ENCODE assay signal across 8 cellular contexts in genomic region chr3:143135150-143135549, GRCh38. TPM values are rescaled to one million over a fixed set of nuclear protein-coding genes. Genes with fewer than 3 reads are reported as not detected.
DNase-seq lines count a peak whose midpoint lies in the region; ATAC-seq and TF ChIP-seq lines count a peak whose summit lies in the region.

No MANE protein-coding gene starts in this region.

- DNase-seq in AML-193 (lab: John Stamatoyannopoulos, UW) (peak; percentile 94 to 96), Kasumi-1 (lab: John Stamatoyannopoulos, UW) (peak; percentile 90), WTC11 (ENCODE audit: low spot score) (no peak), islet precursor cell (peak; percentile 67), glutamatergic neuron (no peak), ecto neural progenitor cell (ENCODE audit: low spot score) (no peak)

- H3K27ac Mint-ChIP-seq in WTC11 (no peak overlapping the region), glutamatergic neuron (ENCODE audit: unreplicated experiment) (no peak overlapping the region)

- H3K9me3 Mint-ChIP-seq in WTC11 (peaks cover 2% of the 10 kb centered on the region), glutamatergic neuron (ENCODE audit: unreplicated experiment) (no peaks in the 10 kb centered on the region)

- H3K4me1 Mint-ChIP-seq in WTC11 (peaks cover 17% of the 10 kb centered on the region), glutamatergic neuron (ENCODE audit: low read depth, unreplicated experiment) (peaks cover 9% of the 10 kb centered on the region)

- ATAC-seq in WTC11 (peak; percentile 33), GM21390 (IDR thresholded peaks at IDR 0.05; ENCODE audit: unreplicated experiment) (no peak), GM21381 (IDR thresholded peaks at IDR 0.05; ENCODE audit: unreplicated experiment) (no peak)

- H3K4me3 Mint-ChIP-seq in WTC11 (no peak overlapping the region), glutamatergic neuron (ENCODE audit: unreplicated experiment) (no peak overlapping the region)

- TF ChIP-seq CTCF in WTC11 (IDR thresholded peaks at IDR 0.05) (no peak), glutamatergic neuron (IDR thresholded peaks at IDR 0.05; ENCODE audit: partially characterized antibody, unreplicated experiment) (no peak)

- no peaks in the 10 kb centered on the region for H3K36me3 Mint-ChIP-seq in WTC11
- H3K36me3 Mint-ChIP-seq in glutamatergic neuron (ENCODE audit: unreplicated experiment): no peaks in the 10 kb centered on the region

- H3K27me3 Mint-ChIP-seq in WTC11 (ENCODE audit: low read depth) (no peaks in the 10 kb centered on the region), glutamatergic neuron (ENCODE audit: unreplicated experiment) (peaks cover 7% of the 10 kb centered on the region)

- POLR2A ChIA-PET in WTC11 (lab: Charles Lee): interaction anchor here (0.9 kb wide), 1 partner anchor 14 kb away, joined by 3 read pairs; no protein-coding TSS in a partner anchor

- CTCF ChIA-PET in WTC11 (lab: Charles Lee): interaction anchor here (1.8 kb wide), 1 partner anchor 11 kb away, joined by 4 read pairs; no protein-coding TSS in a partner anchor

TF ChIP-seq in WTC11, 78 proteins besides CTCF, POLR2A, EP300 and RAD21:
- TF ChIP-seq ERG (CRISPR knock-in tag; IDR thresholded peaks at IDR 0.05): no peak
- TF ChIP-seq ELF4 (CRISPR knock-in tag; IDR thresholded peaks at IDR 0.05; ENCODE audit: low read depth): no peak
- TF ChIP-seq STAT6 (CRISPR knock-in tag; conservative IDR thresholded peaks at IDR 0.05; ENCODE audit: low read depth): no peak
- no peak for TF ChIP-seq ZNF512 (CRISPR knock-in tag; IDR thresholded peaks at IDR 0.05; ENCODE audit: borderline replicate concordance)
- no peak for TF ChIP-seq ZNF219 (CRISPR knock-in tag; IDR thresholded peaks at IDR 0.05; ENCODE audit: borderline replicate concordance)
- no peak for TF ChIP-seq PRDM15 (CRISPR knock-in tag; IDR thresholded peaks at IDR 0.05)
- TF ChIP-seq ZNF121 (CRISPR knock-in tag; IDR thresholded peaks at IDR 0.05): no peak
- no peak for TF ChIP-seq CREB1 (CRISPR knock-in tag; IDR thresholded peaks at IDR 0.05)
- TF ChIP-seq ATF2 (CRISPR knock-in tag; IDR thresholded peaks at IDR 0.05; ENCODE audit: borderline replicate concordance, low read depth): no peak
- no peak for TF ChIP-seq OVOL2 (CRISPR knock-in tag; IDR thresholded peaks at IDR 0.05; ENCODE audit: borderline replicate concordance)
- TF ChIP-seq FOXP1 (CRISPR knock-in tag; IDR thresholded peaks at IDR 0.05; ENCODE audit: borderline replicate concordance): no peak
- no peak for TF ChIP-seq MAX (CRISPR knock-in tag; IDR thresholded peaks at IDR 0.05)
- no peak for TF ChIP-seq SMAD3 (CRISPR knock-in tag; IDR thresholded peaks at IDR 0.05; ENCODE audit: borderline replicate concordance)
- no peak for TF ChIP-seq RORB (CRISPR knock-in tag; IDR thresholded peaks at IDR 0.05)
- TF ChIP-seq ZNF263 (CRISPR knock-in tag; IDR thresholded peaks at IDR 0.05; ENCODE audit: low read depth): no peak
TF ChIP-seq in WTC11: peak in this region for 0.

RNA-seq across cellular contexts. Expression of gene CHST2, which starts 15.6 kb away (rescaled TPM):
- total RNA-seq in WTC11 (2021) (13.2 to 17.3 TPM (median 13.4 TPM) in 3 replicates), glutamatergic neuron (ENCODE audit: unreplicated experiment) (51.7 TPM)

Comparison
In these comparisons a context has a peak if more than half of its experiments do, and no peak if none do; other contexts are left out.
1. DNase-seq: peak in AML-193 (2 of 2), Kasumi-1 (2 of 2) and islet precursor cell (single experiment); none in WTC11 (single experiment), glutamatergic neuron (single experiment) and ecto neural progenitor cell (single experiment).